Comparison of ENCODE assay signal across 1 cellular context in the genomic region with DNA sequence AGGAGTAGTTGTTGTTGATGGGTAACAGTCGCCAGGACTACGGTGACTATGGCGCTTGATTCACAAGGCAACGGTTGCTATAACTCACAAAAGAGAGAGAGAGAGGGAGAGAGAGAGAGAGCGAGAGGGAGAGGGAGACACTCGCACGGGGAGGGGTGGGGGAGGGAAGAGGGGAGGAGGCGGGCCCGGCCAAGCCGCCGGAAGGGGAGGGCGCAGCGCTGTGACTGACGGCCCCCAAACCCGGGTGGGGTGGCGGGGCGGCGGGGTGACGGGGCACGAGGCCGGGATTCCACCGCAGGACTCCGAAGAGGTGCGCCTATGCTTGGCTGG.
A peak's percentile ranks its signal among the peaks of the same experiment; 100 is the strongest.
TF ChIP-seq lines count a peak whose summit lies in the region.

Gene RFX3 (minus strand): TSS at position 166 of the 330 bp plus-strand sequence. CDS start 130,413 bp downstream, outside the sequence.

TF ChIP-seq in HepG2, 621 proteins besides CTCF, POLR2A, EP300 and RAD21 (continued from another document and continues in another):
- TF ChIP-seq MAZ (IDR thresholded peaks at IDR 0.05; ENCODE audit: borderline replicate concordance, low read depth, low read length) (peak; percentile 98), MAZ (CRISPR knock-in tag; IDR thresholded peaks at IDR 0.05; ENCODE audit: low read depth) (no peak), FOXK2 (IDR thresholded peaks at IDR 0.05) (0 out of 2 replicates have a peak, but pooled peaks have one; percentile 58), GTF2F1 (IDR thresholded peaks at IDR 0.05; ENCODE audit: low read length) (no peak), MBNL3 (CRISPR knock-in tag; conservative IDR thresholded peaks at IDR 0.05) (no peak), HOXA9 (CRISPR knock-in tag; IDR thresholded peaks at IDR 0.05; ENCODE audit: borderline replicate concordance) (peak; percentile 53; the same call in 1 of the 2 replicates), SOX5 (CRISPR knock-in tag; IDR thresholded peaks at IDR 0.05; ENCODE audit: borderline replicate concordance) (no peak), PRPF4 (IDR thresholded peaks at IDR 0.05; ENCODE audit: low read depth, low read length, poor library complexity, severe bottlenecking) (no peak), TGIF2 (CRISPR knock-in tag; IDR thresholded peaks at IDR 0.05) (no peak; the same call in 1 of the 2 replicates), THYN1 (CRISPR knock-in tag; IDR thresholded peaks at IDR 0.05; ENCODE audit: borderline replicate concordance, low read depth) (no peak), HDAC2 (CRISPR knock-in tag; IDR thresholded peaks at IDR 0.05) (no peak; the same call in 1 of the 2 replicates), KDM4B (CRISPR knock-in tag; IDR thresholded peaks at IDR 0.05) (no peak), SUZ12 (IDR thresholded peaks at IDR 0.05; ENCODE audit: low read depth, low read length) (no peak), SMARCC2 (IDR thresholded peaks at IDR 0.05) (no peak), RBM22 (optimal IDR thresholded peaks at IDR 0.05; ENCODE audit: low read length) (peak; percentile 98), ZNF407 (CRISPR knock-in tag; IDR thresholded peaks at IDR 0.05; ENCODE audit: not compliant biosample characterization) (no peak), E2F2 (CRISPR knock-in tag; IDR thresholded peaks at IDR 0.05; ENCODE audit: borderline replicate concordance) (no peak), SIN3B (IDR thresholded peaks at IDR 0.05; ENCODE audit: low read length) (peak; percentile 65), ZNF326 (CRISPR knock-in tag; IDR thresholded peaks at IDR 0.05; ENCODE audit: borderline replicate concordance) (no peak), TARDBP (CRISPR knock-in tag; IDR thresholded peaks at IDR 0.05) (no peak), KAT7 (CRISPR knock-in tag; IDR thresholded peaks at IDR 0.05; ENCODE audit: borderline replicate concordance) (no peak), TCF7L2 (IDR thresholded peaks at IDR 0.05; ENCODE audit: low read depth, low read length) (no peak), LCORL (IDR thresholded peaks at IDR 0.05) (no peak), LCORL (CRISPR knock-in tag; IDR thresholded peaks at IDR 0.05) (no peak)
- TF ChIP-seq, protein P1, sequence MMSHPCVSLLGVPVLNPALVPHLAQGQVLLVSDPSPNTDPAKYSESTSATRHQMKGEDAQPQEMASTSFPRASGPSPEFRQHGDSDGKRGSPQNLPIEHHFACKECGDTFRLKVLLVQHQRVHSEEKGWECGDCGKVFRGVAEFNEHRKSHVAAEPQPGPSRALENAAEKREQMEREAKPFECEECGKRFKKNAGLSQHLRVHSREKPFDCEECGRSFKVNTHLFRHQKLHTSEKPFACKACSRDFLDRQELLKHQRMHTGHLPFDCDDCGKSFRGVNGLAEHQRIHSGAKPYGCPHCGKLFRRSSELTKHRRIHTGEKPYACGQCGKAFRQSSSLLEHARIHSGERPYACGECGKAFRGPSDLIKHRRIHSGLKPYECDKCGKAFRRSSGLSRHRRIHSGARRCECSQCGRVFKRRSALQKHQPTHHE (CRISPR knock-in tag; IDR thresholded peaks at IDR 0.05; ENCODE audit: borderline replicate concordance): no peak
- TF ChIP-seq, protein P2, sequence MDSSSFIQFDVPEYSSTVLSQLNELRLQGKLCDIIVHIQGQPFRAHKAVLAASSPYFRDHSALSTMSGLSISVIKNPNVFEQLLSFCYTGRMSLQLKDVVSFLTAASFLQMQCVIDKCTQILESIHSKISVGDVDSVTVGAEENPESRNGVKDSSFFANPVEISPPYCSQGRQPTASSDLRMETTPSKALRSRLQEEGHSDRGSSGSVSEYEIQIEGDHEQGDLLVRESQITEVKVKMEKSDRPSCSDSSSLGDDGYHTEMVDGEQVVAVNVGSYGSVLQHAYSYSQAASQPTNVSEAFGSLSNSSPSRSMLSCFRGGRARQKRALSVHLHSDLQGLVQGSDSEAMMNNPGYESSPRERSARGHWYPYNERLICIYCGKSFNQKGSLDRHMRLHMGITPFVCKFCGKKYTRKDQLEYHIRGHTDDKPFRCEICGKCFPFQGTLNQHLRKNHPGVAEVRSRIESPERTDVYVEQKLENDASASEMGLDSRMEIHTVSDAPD (CRISPR knock-in tag; IDR thresholded peaks at IDR 0.05): no peak
- TF ChIP-seq, protein P3, sequence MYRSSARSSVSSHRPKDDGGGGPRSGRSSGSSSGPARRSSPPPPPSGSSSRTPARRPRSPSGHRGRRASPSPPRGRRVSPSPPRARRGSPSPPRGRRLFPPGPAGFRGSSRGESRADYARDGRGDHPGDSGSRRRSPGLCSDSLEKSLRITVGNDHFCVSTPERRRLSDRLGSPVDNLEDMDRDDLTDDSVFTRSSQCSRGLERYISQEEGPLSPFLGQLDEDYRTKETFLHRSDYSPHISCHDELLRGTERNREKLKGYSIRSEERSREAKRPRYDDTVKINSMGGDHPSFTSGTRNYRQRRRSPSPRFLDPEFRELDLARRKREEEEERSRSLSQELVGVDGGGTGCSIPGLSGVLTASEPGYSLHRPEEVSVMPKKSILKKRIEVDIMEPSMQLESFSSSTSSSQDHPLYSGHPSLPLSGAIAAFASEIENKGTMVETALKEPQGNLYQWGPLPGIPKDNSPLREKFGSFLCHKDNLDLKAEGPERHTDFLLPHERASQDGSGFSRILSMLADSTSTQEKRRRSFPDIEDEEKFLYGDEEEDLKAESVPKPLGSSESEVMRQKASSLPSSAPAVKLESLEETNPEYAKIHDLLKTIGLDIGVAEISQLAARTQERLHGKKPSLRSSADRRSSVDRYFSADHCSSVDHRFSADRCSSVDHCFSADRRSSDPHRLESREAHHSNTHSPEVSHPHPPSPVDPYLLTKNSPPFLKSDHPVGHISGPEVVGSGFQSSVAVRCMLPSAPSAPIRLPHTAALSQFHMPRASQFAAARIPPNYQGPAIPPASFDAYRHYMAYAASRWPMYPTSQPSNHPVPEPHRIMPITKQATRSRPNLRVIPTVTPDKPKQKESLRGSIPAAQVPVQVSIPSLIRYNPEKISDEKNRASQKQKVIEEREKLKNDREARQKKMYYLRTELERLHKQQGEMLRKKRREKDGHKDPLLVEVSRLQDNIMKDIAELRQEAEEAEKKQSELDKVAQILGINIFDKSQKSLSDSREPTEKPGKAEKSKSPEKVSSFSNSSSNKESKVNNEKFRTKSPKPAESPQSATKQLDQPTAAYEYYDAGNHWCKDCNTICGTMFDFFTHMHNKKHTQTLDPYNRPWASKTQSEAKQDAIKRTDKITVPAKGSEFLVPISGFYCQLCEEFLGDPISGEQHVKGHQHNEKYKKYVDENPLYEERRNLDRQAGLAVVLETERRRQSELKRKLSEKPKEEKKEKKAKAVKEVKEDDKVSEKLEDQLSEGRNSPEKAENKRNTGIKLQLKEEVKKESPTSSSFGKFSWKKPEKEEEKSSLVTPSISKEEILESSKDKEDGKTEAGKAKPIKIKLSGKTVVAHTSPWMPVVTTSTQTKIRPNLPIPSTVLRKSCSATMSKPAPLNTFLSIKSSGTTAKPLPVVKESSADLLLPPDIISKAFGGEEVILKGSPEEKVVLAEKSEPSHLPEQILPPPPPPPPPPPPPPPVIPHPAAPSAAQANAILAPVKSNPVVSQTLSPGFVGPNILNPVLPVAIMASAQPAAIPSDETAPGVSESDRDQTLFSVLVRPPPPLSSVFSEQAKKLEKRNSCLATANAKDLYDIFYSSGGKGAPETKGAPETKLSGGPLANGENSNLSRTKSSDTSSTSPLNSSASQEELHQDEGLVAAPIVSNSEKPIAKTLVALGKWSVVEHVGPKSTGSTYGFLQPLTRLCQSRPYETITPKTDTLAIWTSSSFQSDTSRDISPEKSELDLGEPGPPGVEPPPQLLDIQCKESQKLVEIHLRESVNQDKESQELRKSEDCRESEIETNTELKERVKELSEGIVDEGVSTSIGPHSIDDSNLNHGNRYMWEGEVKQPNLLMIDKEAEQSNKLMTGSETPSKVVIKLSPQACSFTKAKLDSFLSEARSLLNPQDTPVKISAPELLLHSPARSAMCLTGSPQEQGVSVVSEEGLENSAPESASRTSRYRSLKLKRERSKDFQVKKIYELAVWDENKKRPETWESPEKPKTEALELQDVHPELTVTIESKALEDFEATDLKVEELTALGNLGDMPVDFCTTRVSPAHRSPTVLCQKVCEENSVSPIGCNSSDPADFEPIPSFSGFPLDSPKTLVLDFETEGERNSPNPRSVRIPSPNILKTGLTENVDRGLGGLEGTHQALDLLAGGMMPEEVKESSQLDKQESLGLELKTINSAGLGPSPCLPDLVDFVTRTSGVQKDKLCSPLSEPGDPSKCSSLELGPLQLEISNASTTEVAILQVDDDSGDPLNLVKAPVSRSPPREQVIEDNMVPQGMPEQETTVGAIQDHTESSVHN (CRISPR knock-in tag; IDR thresholded peaks at IDR 0.05): no peak
- TF ChIP-seq, protein P4, sequence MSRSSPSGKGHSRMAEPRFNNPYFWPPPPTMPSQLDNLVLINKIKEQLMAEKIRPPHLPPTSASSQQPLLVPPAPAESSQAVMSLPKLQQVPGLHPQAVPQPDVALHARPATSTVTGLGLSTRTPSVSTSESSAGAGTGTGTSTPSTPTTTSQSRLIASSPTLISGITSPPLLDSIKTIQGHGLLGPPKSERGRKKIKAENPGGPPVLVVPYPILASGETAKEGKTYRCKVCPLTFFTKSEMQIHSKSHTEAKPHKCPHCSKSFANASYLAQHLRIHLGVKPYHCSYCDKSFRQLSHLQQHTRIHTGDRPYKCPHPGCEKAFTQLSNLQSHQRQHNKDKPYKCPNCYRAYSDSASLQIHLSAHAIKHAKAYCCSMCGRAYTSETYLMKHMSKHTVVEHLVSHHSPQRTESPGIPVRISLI (CRISPR knock-in tag; IDR thresholded peaks at IDR 0.05; ENCODE audit: borderline replicate concordance): no peak
- TF ChIP-seq, protein P5, sequence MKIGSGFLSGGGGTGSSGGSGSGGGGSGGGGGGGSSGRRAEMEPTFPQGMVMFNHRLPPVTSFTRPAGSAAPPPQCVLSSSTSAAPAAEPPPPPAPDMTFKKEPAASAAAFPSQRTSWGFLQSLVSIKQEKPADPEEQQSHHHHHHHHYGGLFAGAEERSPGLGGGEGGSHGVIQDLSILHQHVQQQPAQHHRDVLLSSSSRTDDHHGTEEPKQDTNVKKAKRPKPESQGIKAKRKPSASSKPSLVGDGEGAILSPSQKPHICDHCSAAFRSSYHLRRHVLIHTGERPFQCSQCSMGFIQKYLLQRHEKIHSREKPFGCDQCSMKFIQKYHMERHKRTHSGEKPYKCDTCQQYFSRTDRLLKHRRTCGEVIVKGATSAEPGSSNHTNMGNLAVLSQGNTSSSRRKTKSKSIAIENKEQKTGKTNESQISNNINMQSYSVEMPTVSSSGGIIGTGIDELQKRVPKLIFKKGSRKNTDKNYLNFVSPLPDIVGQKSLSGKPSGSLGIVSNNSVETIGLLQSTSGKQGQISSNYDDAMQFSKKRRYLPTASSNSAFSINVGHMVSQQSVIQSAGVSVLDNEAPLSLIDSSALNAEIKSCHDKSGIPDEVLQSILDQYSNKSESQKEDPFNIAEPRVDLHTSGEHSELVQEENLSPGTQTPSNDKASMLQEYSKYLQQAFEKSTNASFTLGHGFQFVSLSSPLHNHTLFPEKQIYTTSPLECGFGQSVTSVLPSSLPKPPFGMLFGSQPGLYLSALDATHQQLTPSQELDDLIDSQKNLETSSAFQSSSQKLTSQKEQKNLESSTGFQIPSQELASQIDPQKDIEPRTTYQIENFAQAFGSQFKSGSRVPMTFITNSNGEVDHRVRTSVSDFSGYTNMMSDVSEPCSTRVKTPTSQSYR (CRISPR knock-in tag; IDR thresholded peaks at IDR 0.05; ENCODE audit: borderline replicate concordance): peak; percentile 74; the same call in 1 of the 2 replicates
